Comparison of ENCODE assay signal across 20 cellular contexts in genomic region chr11:46902694-46903093, GRCh38. TPM values are rescaled to one million over a fixed set of nuclear protein-coding genes. Genes with fewer than 3 reads are reported as not detected.
"Had no signal": no experiment of that assay in that cellular context is flagged by ENCODE, and none has a peak within 500 bp of the region (broad histone marks: within the 10 kb centered on the region; RNA-seq: fewer than 3 reads in every experiment).

No MANE protein-coding gene starts in this region.

- H3K27ac Mint-ChIP-seq: activated CD4-positive, alpha-beta T cell treated with anti-CD3 and anti-CD28 coated beads, Interleukin-2, amount 10 ng/mL, durations not matched to agents 7 days and 5 days; activated CD8-positive, alpha-beta T cell treated with anti-CD3 and anti-CD28 coated beads, Interleukin-2, amount 10 ng/mL, durations not matched to agents 7 days and 5 days; activated T-helper 1 cell treated with anti-CD3 and anti-CD28 coated beads, Interleukin-12 subunit alpha, Interleukin-12 subunit beta, Interleukin-2, Interleukin-4 antibody, amounts not matched to agents 30 ng/mL and 10 ng/mL and 1 ng/mL, durations not matched to agents 14 hours and 24 hours and 36 hours; effector memory CD8-positive, alpha-beta T cell; memory B cell; nephron; stimulated activated memory B cell treated with anti-CD40 and anti-IgM and Interleukin-4, amounts not matched to agents 10 μg/mL and 1 μg/mL and 100 μg/mL, for 72 hours; T-cell; T-helper 2 cell treated with Interferon-gamma antibody and Interleukin-4, amounts not matched to agents 5 μg/mL and 100 μg/mL, for 36 hours; type B pancreatic cell had no signal

- H3K4me1 Mint-ChIP-seq: memory B cell had no signal

- H3K36me3 Mint-ChIP-seq: memory B cell; stimulated activated memory B cell treated with anti-CD40 and anti-IgM and Interleukin-4, amounts not matched to agents 10 μg/mL and 1 μg/mL and 100 μg/mL, for 72 hours; T-cell had no signal

- ATAC-seq: activated CD8-positive, alpha-beta T cell treated with anti-CD3 and anti-CD28 coated beads, Interleukin-2, amount 10 ng/mL, durations not matched to agents 7 days and 5 days; effector memory CD8-positive, alpha-beta T cell; stimulated activated memory B cell treated with anti-CD40 and anti-IgM and Interleukin-4, amounts not matched to agents 10 μg/mL and 1 μg/mL and 100 μg/mL, for 72 hours; T-cell had no signal

- H3K9me3 Mint-ChIP-seq: activated CD4-positive, alpha-beta T cell treated with anti-CD3 and anti-CD28 coated beads, Interleukin-2, amount 10 ng/mL, durations not matched to agents 7 days and 5 days; activated T-helper 1 cell treated with anti-CD3 and anti-CD28 coated beads, Interleukin-12 subunit alpha, Interleukin-12 subunit beta, Interleukin-2, Interleukin-4 antibody, amounts not matched to agents 30 ng/mL and 10 ng/mL and 1 ng/mL, durations not matched to agents 14 hours and 24 hours and 36 hours; effector memory CD8-positive, alpha-beta T cell; memory B cell; nephron; stimulated activated memory B cell treated with anti-CD40 and anti-IgM and Interleukin-4, amounts not matched to agents 10 μg/mL and 1 μg/mL and 100 μg/mL, for 72 hours; T-cell; T-helper 2 cell treated with Interferon-gamma antibody and Interleukin-4, amounts not matched to agents 5 μg/mL and 100 μg/mL, for 36 hours; type B pancreatic cell had no signal

- H3K27me3 Mint-ChIP-seq: type B pancreatic cell had no signal

- DNase-seq: activated CD4-positive, alpha-beta T cell treated with anti-CD3 and anti-CD28 coated beads, Interleukin-2, amount 10 ng/mL, durations not matched to agents 7 days and 5 days; activated CD4-positive, CD25-positive, alpha-beta regulatory T cell treated with anti-CD3 and anti-CD28 coated beads, Interleukin-2, amount 50 U/mL, for 72 hours; activated CD8-positive, alpha-beta T cell treated with anti-CD3 and anti-CD28 coated beads, Interleukin-2, amount 10 ng/mL, durations not matched to agents 7 days and 5 days; activated gamma-delta T cell; activated naive CD4-positive, alpha-beta T cell treated with anti-CD3 and anti-CD28 coated beads, Interleukin-2, amount 50 U/mL, for 16 hours; brain microvascular endothelial cell; central memory CD4-positive, alpha-beta T cell; effector memory CD8-positive, alpha-beta T cell; hippocampal formation; sigmoid colon; stimulated activated CD4-positive, alpha-beta T cell treated with anti-CD3 and anti-CD28 coated beads, Interleukin-15, amount 100 ng/mL, for 24 hours; stomach; T-cell; testis had no signal

- H3K4me3 Mint-ChIP-seq: activated CD4-positive, alpha-beta T cell treated with anti-CD3 and anti-CD28 coated beads, Interleukin-2, amount 10 ng/mL, durations not matched to agents 7 days and 5 days; activated CD8-positive, alpha-beta T cell treated with anti-CD3 and anti-CD28 coated beads, Interleukin-2, amount 10 ng/mL, durations not matched to agents 7 days and 5 days; activated T-helper 1 cell treated with anti-CD3 and anti-CD28 coated beads, Interleukin-12 subunit alpha, Interleukin-12 subunit beta, Interleukin-2, Interleukin-4 antibody, amounts not matched to agents 30 ng/mL and 10 ng/mL and 1 ng/mL, durations not matched to agents 14 hours and 24 hours and 36 hours; effector memory CD8-positive, alpha-beta T cell; memory B cell; nephron; stimulated activated memory B cell treated with anti-CD40 and anti-IgM and Interleukin-4, amounts not matched to agents 10 μg/mL and 1 μg/mL and 100 μg/mL, for 72 hours; T-cell; T-helper 2 cell treated with Interferon-gamma antibody and Interleukin-4, amounts not matched to agents 5 μg/mL and 100 μg/mL, for 36 hours; type B pancreatic cell had no signal

RNA-seq across cellular contexts. Expression of gene LRP4, which starts 15.7 kb away (rescaled TPM):
- total RNA-seq: activated CD8-positive, alpha-beta T cell treated with anti-CD3 and anti-CD28 coated beads, Interleukin-2, amount 10 ng/mL, durations not matched to agents 7 days and 5 days had no signal
